2 cellular contexts compared by ENCODE assay signal in the genomic region with DNA sequence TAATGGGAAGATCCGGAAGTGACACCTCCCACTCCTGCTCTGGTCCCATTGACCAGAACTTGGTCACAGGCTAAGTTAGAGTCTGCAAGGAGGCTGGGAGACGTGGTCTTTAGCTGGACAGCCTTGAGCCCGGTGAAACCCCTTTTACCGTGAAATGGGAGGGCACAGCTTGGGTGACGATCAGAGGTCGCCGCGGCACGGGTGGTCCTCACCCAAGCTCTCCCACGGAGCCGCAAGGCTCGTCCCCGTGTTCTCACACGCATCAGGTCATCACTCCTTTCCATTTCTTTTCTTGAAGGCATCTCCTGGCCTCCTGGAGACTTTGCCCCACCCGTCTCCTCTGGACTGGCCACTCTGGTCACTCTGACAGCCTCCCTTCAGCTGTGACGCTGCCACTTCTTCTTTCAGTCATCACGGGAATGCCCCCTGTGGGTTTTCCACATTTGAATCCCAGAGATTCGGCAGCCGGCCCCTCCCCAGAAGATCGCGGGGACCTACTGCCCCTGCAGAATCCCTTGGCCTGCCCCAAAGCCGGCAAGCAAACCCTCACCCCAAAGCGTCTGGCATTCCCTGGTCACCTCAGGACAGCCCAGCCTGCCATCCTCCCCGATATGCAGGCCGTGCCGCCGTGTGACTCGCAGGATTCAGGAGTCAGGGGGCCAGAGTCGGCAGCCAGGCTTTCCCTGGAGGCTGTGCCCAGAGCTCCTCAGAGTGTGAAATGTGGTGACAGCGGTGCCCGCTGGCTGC.
TF ChIP-seq lines count a peak whose summit lies in the region.

No MANE protein-coding gene starts in this region.

TF ChIP-seq in GM23338, 12 proteins besides CTCF, POLR2A, EP300 and RAD21:
- TF ChIP-seq CREB1 (CRISPR knock-in tag; IDR thresholded peaks at IDR 0.05; ENCODE audit: low read depth) (no peak), ZNF114 (CRISPR knock-in tag; IDR thresholded peaks at IDR 0.05) (no peak), NANOG (IDR thresholded peaks at IDR 0.05; ENCODE audit: borderline replicate concordance) (no peak), ZNF331 (CRISPR knock-in tag; IDR thresholded peaks at IDR 0.05; ENCODE audit: low read depth) (no peak), EZH2 (IDR thresholded peaks at IDR 0.05; ENCODE audit: low read depth, unreplicated experiment) (no peak), STAT1 (IDR thresholded peaks at IDR 0.05; ENCODE audit: unreplicated experiment) (no peak), JUNB (IDR thresholded peaks at IDR 0.05; ENCODE audit: unreplicated experiment) (no peak), EZH2phosphoT487 (IDR thresholded peaks at IDR 0.05; ENCODE audit: unreplicated experiment) (no peak)
- TF ChIP-seq, protein P1, sequence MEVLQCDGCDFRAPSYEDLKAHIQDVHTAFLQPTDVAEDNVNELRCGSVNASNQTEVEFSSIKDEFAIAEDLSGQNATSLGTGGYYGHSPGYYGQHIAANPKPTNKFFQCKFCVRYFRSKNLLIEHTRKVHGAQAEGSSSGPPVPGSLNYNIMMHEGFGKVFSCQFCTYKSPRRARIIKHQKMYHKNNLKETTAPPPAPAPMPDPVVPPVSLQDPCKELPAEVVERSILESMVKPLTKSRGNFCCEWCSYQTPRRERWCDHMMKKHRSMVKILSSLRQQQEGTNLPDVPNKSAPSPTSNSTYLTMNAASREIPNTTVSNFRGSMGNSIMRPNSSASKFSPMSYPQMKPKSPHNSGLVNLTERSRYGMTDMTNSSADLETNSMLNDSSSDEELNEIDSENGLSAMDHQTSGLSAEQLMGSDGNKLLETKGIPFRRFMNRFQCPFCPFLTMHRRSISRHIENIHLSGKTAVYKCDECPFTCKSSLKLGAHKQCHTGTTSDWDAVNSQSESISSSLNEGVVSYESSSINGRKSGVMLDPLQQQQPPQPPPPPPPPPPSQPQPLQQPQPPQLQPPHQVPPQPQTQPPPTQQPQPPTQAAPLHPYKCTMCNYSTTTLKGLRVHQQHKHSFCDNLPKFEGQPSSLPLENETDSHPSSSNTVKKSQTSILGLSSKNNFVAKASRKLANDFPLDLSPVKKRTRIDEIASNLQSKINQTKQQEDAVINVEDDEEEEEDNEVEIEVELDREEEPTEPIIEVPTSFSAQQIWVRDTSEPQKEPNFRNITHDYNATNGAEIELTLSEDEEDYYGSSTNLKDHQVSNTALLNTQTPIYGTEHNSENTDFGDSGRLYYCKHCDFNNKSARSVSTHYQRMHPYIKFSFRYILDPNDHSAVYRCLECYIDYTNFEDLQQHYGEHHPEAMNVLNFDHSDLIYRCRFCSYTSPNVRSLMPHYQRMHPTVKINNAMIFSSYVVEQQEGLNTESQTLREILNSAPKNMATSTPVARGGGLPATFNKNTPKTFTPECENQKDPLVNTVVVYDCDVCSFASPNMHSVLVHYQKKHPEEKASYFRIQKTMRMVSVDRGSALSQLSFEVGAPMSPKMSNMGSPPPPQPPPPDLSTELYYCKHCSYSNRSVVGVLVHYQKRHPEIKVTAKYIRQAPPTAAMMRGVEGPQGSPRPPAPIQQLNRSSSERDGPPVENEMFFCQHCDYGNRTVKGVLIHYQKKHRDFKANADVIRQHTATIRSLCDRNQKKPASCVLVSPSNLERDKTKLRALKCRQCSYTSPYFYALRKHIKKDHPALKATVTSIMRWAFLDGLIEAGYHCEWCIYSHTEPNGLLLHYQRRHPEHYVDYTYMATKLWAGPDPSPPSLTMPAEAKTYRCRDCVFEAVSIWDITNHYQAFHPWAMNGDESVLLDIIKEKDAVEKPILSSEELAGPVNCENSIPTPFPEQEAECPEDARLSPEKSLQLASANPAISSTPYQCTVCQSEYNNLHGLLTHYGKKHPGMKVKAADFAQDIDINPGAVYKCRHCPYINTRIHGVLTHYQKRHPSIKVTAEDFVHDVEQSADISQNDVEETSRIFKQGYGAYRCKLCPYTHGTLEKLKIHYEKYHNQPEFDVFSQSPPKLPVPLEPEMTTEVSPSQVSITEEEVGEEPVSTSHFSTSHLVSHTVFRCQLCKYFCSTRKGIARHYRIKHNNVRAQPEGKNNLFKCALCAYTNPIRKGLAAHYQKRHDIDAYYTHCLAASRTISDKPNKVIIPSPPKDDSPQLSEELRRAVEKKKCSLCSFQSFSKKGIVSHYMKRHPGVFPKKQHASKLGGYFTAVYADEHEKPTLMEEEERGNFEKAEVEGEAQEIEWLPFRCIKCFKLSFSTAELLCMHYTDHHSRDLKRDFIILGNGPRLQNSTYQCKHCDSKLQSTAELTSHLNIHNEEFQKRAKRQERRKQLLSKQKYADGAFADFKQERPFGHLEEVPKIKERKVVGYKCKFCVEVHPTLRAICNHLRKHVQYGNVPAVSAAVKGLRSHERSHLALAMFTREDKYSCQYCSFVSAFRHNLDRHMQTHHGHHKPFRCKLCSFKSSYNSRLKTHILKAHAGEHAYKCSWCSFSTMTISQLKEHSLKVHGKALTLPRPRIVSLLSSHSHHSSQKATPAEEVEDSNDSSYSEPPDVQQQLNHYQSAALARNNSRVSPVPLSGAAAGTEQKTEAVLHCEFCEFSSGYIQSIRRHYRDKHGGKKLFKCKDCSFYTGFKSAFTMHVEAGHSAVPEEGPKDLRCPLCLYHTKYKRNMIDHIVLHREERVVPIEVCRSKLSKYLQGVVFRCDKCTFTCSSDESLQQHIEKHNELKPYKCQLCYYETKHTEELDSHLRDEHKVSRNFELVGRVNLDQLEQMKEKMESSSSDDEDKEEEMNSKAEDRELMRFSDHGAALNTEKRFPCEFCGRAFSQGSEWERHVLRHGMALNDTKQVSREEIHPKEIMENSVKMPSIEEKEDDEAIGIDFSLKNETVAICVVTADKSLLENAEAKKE (CRISPR knock-in tag; IDR thresholded peaks at IDR 0.05) = no peak
- TF ChIP-seq, protein P2, sequence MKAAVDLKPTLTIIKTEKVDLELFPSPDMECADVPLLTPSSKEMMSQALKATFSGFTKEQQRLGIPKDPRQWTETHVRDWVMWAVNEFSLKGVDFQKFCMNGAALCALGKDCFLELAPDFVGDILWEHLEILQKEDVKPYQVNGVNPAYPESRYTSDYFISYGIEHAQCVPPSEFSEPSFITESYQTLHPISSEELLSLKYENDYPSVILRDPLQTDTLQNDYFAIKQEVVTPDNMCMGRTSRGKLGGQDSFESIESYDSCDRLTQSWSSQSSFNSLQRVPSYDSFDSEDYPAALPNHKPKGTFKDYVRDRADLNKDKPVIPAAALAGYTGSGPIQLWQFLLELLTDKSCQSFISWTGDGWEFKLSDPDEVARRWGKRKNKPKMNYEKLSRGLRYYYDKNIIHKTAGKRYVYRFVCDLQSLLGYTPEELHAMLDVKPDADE (IDR thresholded peaks at IDR 0.05) = no peak

TF ChIP-seq in GM12878, 131 proteins besides CTCF, POLR2A, EP300 and RAD21:
- no peak for TF ChIP-seq POU2F2 (IDR thresholded peaks at IDR 0.05; ENCODE audit: borderline replicate concordance, low read depth, low read length)
- TF ChIP-seq, protein P3, sequence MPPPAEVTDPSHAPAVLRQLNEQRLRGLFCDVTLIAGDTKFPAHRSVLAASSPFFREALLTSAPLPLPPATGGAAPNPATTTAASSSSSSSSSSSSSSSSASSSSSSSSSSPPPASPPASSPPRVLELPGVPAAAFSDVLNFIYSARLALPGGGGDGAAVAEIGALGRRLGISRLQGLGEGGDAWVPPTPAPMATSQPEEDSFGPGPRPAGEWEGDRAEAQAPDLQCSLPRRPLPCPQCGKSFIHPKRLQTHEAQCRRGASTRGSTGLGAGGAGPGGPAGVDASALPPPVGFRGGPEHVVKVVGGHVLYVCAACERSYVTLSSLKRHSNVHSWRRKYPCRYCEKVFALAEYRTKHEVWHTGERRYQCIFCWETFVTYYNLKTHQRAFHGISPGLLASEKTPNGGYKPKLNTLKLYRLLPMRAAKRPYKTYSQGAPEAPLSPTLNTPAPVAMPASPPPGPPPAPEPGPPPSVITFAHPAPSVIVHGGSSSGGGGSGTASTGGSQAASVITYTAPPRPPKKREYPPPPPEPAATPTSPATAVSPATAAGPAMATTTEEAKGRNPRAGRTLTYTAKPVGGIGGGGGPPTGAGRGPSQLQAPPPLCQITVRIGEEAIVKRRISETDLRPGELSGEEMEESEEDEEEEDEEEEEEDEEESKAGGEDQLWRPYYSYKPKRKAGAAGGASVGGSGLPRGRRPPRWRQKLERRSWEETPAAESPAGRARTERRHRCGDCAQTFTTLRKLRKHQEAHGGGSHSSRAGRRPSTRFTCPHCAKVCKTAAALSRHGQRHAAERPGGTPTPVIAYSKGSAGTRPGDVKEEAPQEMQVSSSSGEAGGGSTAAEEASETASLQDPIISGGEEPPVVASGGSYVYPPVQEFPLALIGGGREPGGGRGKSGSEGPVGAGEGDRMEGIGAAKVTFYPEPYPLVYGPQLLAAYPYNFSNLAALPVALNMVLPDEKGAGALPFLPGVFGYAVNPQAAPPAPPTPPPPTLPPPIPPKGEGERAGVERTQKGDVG (CRISPR knock-in tag; IDR thresholded peaks at IDR 0.05) = no peak
- TF ChIP-seq SUPT20H (IDR thresholded peaks at IDR 0.05; ENCODE audit: borderline replicate concordance, control insufficient read depth, low read depth, low read length) = no peak
- TF ChIP-seq WRNIP1 (IDR thresholded peaks at IDR 0.05; ENCODE audit: borderline replicate concordance, low read depth, low read length) = no peak
